Comparison of ENCODE assay signal across 18 cellular contexts in genomic region chr3:76527773-76528172, GRCh38.
DNase-seq lines count a peak whose midpoint lies in the region; ATAC-seq and TF ChIP-seq lines count a peak whose summit lies in the region.
"Had no signal": no experiment of that assay in that cellular context is flagged by ENCODE, and none has a peak within 500 bp of the region (broad histone marks: within the 10 kb centered on the region; RNA-seq: fewer than 3 reads in every experiment).

No MANE protein-coding gene starts in this region.

- peak; percentile 69 for ATAC-seq in GM21786 (IDR thresholded peaks at IDR 0.05; ENCODE audit: unreplicated experiment)
- ATAC-seq in HG02852 (IDR thresholded peaks at IDR 0.05; ENCODE audit: unreplicated experiment) = peak; percentile 53
- ATAC-seq in HG03432 (IDR thresholded peaks at IDR 0.05; ENCODE audit: unreplicated experiment) = peak; percentile 63
- ATAC-seq in foreskin keratinocyte = peak; percentile 36
- no peak for ATAC-seq in GM18861 (IDR thresholded peaks at IDR 0.05; ENCODE audit: unreplicated experiment)
- no peak for ATAC-seq in naive thymus-derived CD8-positive, alpha-beta T cell
- ATAC-seq: HCT116 had no signal

- no peaks in the 10 kb centered on the region for H3K27me3 Mint-ChIP-seq in naive thymus-derived CD8-positive, alpha-beta T cell
- H3K27me3 Mint-ChIP-seq: CD4-positive, alpha-beta memory T cell had no signal

- H3K4me1 ChIP-seq in foreskin keratinocyte = no peaks in the 10 kb centered on the region

- no peaks in the 10 kb centered on the region for H3K27me3 ChIP-seq in foreskin keratinocyte

- H3K27ac Mint-ChIP-seq in naive thymus-derived CD8-positive, alpha-beta T cell = no peak overlapping the region
- H3K27ac Mint-ChIP-seq: CD4-positive, alpha-beta memory T cell had no signal

- no peak overlapping the region for H3K27ac ChIP-seq in foreskin keratinocyte
- H3K27ac ChIP-seq: GM23248 had no signal

- no peak for TF ChIP-seq CTCF in foreskin keratinocyte (conservative IDR thresholded peaks at IDR 0.05)

- H3K9me3 Mint-ChIP-seq in naive thymus-derived CD8-positive, alpha-beta T cell = peaks cover 0 to 38% (median 10%) of the 10 kb centered on the region in 9 donors

- no peaks in the 10 kb centered on the region for H3K4me1 Mint-ChIP-seq in naive thymus-derived CD8-positive, alpha-beta T cell
- H3K4me1 Mint-ChIP-seq: CD4-positive, alpha-beta memory T cell had no signal

- DNase-seq in foreskin keratinocyte (peak in 1 of 2 donors; percentile 23), inferior parietal cortex (ENCODE audit: extremely low spot score) (no peak), foreskin melanocyte (no peak)
- no peak for DNase-seq in naive thymus-derived CD8-positive, alpha-beta T cell
- DNase-seq: C1 segment of cervical spinal cord; Calu3; CD4-positive, alpha-beta memory T cell; COR-L47; DMS53; DMS79 treated with DMSO at 0.1 percent for 48 hours; GF-D8; GM23248; H7 had no signal

- no peak overlapping the region for H3K4me3 Mint-ChIP-seq in naive thymus-derived CD8-positive, alpha-beta T cell
- H3K4me3 Mint-ChIP-seq: CD4-positive, alpha-beta memory T cell had no signal

- POLR2A ChIA-PET in naive thymus-derived CD8-positive, alpha-beta T cell (lab: Charles Lee) = no interaction called here

- H3K36me3 Mint-ChIP-seq in naive thymus-derived CD8-positive, alpha-beta T cell = no peaks in the 10 kb centered on the region
- H3K36me3 Mint-ChIP-seq: CD4-positive, alpha-beta memory T cell had no signal

Comparison
In these comparisons a context has a peak if more than half of its experiments do, and no peak if none do; other contexts are left out.
1. ATAC-seq: peak in GM21786 (single experiment), HG02852 (single experiment), HG03432 (single experiment) and foreskin keratinocyte (single experiment); none in GM18861 (single experiment) and naive thymus-derived CD8-positive, alpha-beta T cell (0 of 2).